In genomic region chr1:6127587-6128163, GRCh38 we compare ENCODE assay signal across 8 cellular contexts. TPM values are rescaled to one million over a fixed set of nuclear protein-coding genes. Genes with fewer than 3 reads are reported as not detected.
DNase-seq lines count a peak whose midpoint lies in the region; ATAC-seq, FAIRE-seq and TF ChIP-seq lines count a peak whose summit lies in the region.

No MANE protein-coding gene starts in this region.

- no peak for TF ChIP-seq CTCF in PC-3 (conservative IDR thresholded peaks at IDR 0.05; ENCODE audit: low read depth, low read length)

- FAIRE-seq in GM18507 (lab: Jason Lieb, UNC), result no peak

- no peaks in the 10 kb centered on the region for H3K4me1 Mint-ChIP-seq in activated T-helper 2 cell treated with anti-CD3 and anti-CD28 coated beads, Interferon-gamma antibody, Interleukin-2, Interleukin-4, amounts not matched to agents 10 μg/mL and 5 μg/mL and 100 μg/mL, durations not matched to agents 14 hours and 24 hours and 36 hours (ENCODE audit: low read depth)

- H3K36me3 Mint-ChIP-seq in activated T-helper 2 cell treated with anti-CD3 and anti-CD28 coated beads, Interferon-gamma antibody, Interleukin-2, Interleukin-4, amounts not matched to agents 10 μg/mL and 5 μg/mL and 100 μg/mL, durations not matched to agents 14 hours and 24 hours and 36 hours (ENCODE audit: low read depth), result no peaks in the 10 kb centered on the region

- no peaks in the 10 kb centered on the region for H3K9me3 ChIP-seq in PC-3 (ENCODE audit: low read length)

- H3K79me2 ChIP-seq in PC-3 (ENCODE audit: low read length), result no peaks in the 10 kb centered on the region

- CTCF ChIA-PET in PC-3 (lab: Charles Lee), result interaction anchor here (0.6 kb wide), 1 partner anchor 75 kb away, joined by 6 read pairs; no protein-coding TSS in a partner anchor

- peak overlapping the region; percentile 68 for H2AFZ ChIP-seq in PC-3 (ENCODE audit: low read length)

- no TSS peak for BruUV-seq in PC-3 (replicated peaks; lab: Mats Ljungman, UMichigan)

- peaks cover 1% of the 10 kb centered on the region for H3K27me3 Mint-ChIP-seq in activated T-helper 2 cell treated with anti-CD3 and anti-CD28 coated beads, Interferon-gamma antibody, Interleukin-2, Interleukin-4, amounts not matched to agents 10 μg/mL and 5 μg/mL and 100 μg/mL, durations not matched to agents 14 hours and 24 hours and 36 hours (ENCODE audit: low read depth)

- DNase-seq in GM18507 (ENCODE audit: extremely low spot score, insufficient read length, low read depth) (peak; percentile 49), PC-3 (peak; percentile 60), glomerular visceral epithelial cell (ENCODE audit: extremely low spot score) (peak; percentile 51), retina (peak; percentile 64)
- peak; percentile 64 for DNase-seq in activated T-helper 2 cell treated with anti-CD3 and anti-CD28 coated beads, Interferon-gamma antibody, Interleukin-2, Interleukin-4, amounts not matched to agents 10 μg/mL and 5 μg/mL and 100 μg/mL, durations not matched to agents 14 hours and 24 hours and 36 hours (ENCODE audit: low spot score)

- H3F3A ChIP-seq in PC-3 (ENCODE audit: low read length, unreplicated experiment), result no peaks in the 10 kb centered on the region

- no peaks in the 10 kb centered on the region for H3K27me3 ChIP-seq in PC-3 (ENCODE audit: low read length)

- no peak overlapping the region for H3K4me3 Mint-ChIP-seq in activated T-helper 2 cell treated with anti-CD3 and anti-CD28 coated beads, Interferon-gamma antibody, Interleukin-2, Interleukin-4, amounts not matched to agents 10 μg/mL and 5 μg/mL and 100 μg/mL, durations not matched to agents 14 hours and 24 hours and 36 hours (ENCODE audit: low read depth)

- POLR2A ChIA-PET in PC-3 (lab: Charles Lee; ENCODE audit: unreplicated experiment), result interaction anchor here (0.5 kb wide), 1 partner anchor 12 kb away, joined by 3 read pairs; no protein-coding TSS in a partner anchor

- H4K20me1 ChIP-seq in PC-3 (ENCODE audit: low read length), result no peaks in the 10 kb centered on the region

- H3K4me1 ChIP-seq in PC-3 (ENCODE audit: insufficient read depth, low read length), result no peaks in the 10 kb centered on the region

- H3K4me3 ChIP-seq in PC-3 (ENCODE audit: low read length), result no peak overlapping the region

- ATAC-seq in PC-3, result peak; percentile 90
- ATAC-seq in GM21360 (IDR thresholded peaks at IDR 0.05; ENCODE audit: unreplicated experiment), result no peak
- ATAC-seq in HG02571 (IDR thresholded peaks at IDR 0.05; ENCODE audit: unreplicated experiment), result no peak
- no peak for ATAC-seq in HG03045 (IDR thresholded peaks at IDR 0.05; ENCODE audit: unreplicated experiment)

- no peaks in the 10 kb centered on the region for H3K36me3 ChIP-seq in PC-3 (ENCODE audit: low read depth, low read length)

- no peak overlapping the region for H3K27ac ChIP-seq in PC-3 (ENCODE audit: low read length)

- intact Hi-C loops in PC-3 (cut with micrococcal nuclease), result no loop called here
- intact Hi-C loops in activated T-helper 2 cell treated with anti-CD3 and anti-CD28 coated beads, Interferon-gamma antibody, Interleukin-2, Interleukin-4, amounts not matched to agents 10 μg/mL and 5 μg/mL and 100 μg/mL, durations not matched to agents 14 hours and 24 hours and 36 hours (cut with micrococcal nuclease), result no loop called here

- no peak overlapping the region for H3K9ac ChIP-seq in PC-3 (ENCODE audit: low read length)

- H3K9me2 ChIP-seq in PC-3 (replicated peaks; ENCODE audit: low read length), result no peaks in the 10 kb centered on the region

- no peaks in the 10 kb centered on the region for H3K9me3 Mint-ChIP-seq in activated T-helper 2 cell treated with anti-CD3 and anti-CD28 coated beads, Interferon-gamma antibody, Interleukin-2, Interleukin-4, amounts not matched to agents 10 μg/mL and 5 μg/mL and 100 μg/mL, durations not matched to agents 14 hours and 24 hours and 36 hours

- H3K4me2 ChIP-seq in PC-3 (ENCODE audit: low read length), result peak overlapping the region; percentile 9; the same call in 1 of the 2 replicates

- H3K27ac Mint-ChIP-seq in activated T-helper 2 cell treated with anti-CD3 and anti-CD28 coated beads, Interferon-gamma antibody, Interleukin-2, Interleukin-4, amounts not matched to agents 10 μg/mL and 5 μg/mL and 100 μg/mL, durations not matched to agents 14 hours and 24 hours and 36 hours, result no peak overlapping the region

RNA-seq across cellular contexts. Expression of gene CHD5, which starts 52.4 kb away (rescaled TPM):
- 0.55 and 2.8 TPM in 2 replicates for total RNA-seq in PC-3 (2014; rRNA removed)
- 0.46 and 0.78 TPM in 2 replicates for total RNA-seq in activated T-helper 2 cell treated with anti-CD3 and anti-CD28 coated beads, Interferon-gamma antibody, Interleukin-2, Interleukin-4, amounts not matched to agents 10 μg/mL and 5 μg/mL and 100 μg/mL, durations not matched to agents 14 hours and 24 hours and 36 hours
